8 cellular contexts compared by ENCODE assay signal in genomic region chr7:974820-975681, GRCh38. TPM values are rescaled to one million over a fixed set of nuclear protein-coding genes. Genes with fewer than 3 reads are reported as not detected.
A peak's percentile ranks its signal among the peaks of the same experiment; 100 is the strongest.
DNase-seq lines count a peak whose midpoint lies in the region; TF ChIP-seq lines count a peak whose summit lies in the region.

COX19 (minus strand) TSS chr7:975549; CDS start chr7:975509, 40 bp downstream.

- H3K4me1 ChIP-seq in OCI-LY1 (ENCODE audit: insufficient read depth, low read length, severe bottlenecking) = peaks cover 8% of the 10 kb centered on the region

- DNase-seq in CMK (ENCODE audit: low read depth) = peak; percentile 67
- peak; percentile 97 for DNase-seq in GM20000 (ENCODE audit: low spot score)
- DNase-seq in HT-29 (ENCODE audit: low spot score) = peak; percentile 84
- peak; percentile 69 for DNase-seq in activated CD8-positive, alpha-beta memory T cell treated with anti-CD3 and anti-CD28 coated beads, Interleukin-2, amount 50 U/mL, for 24 hours (ENCODE audit: extremely low read depth)
- peak; percentile 96 for DNase-seq in endothelial cell (ENCODE audit: low spot score)
- peak; percentile 83 for DNase-seq in midbrain (lab: John Stamatoyannopoulos, UW)
- DNase-seq in stimulated activated CD8-positive, alpha-beta memory T cell treated with anti-CD3 and anti-CD28 coated beads, Interleukin-15, amount 100 ng/mL, for 4 hours (ENCODE audit: low read depth in 2 of 2) = peak; percentile 77 to 83

- H3K27ac Mint-ChIP-seq in endothelial cell (ENCODE audit: unreplicated experiment) = peak within 1 kb of the TSS; percentile 92

- H3K36me3 ChIP-seq in OCI-LY1 (ENCODE audit: insufficient read depth, low read length) = peaks cover 29% of the 10 kb centered on the region

- peak within 1 kb of the TSS; percentile 93 for H3K9ac ChIP-seq in OCI-LY1 (ENCODE audit: low read length)

- H3K9me3 Mint-ChIP-seq in endothelial cell (ENCODE audit: unreplicated experiment) = no peaks in the 10 kb centered on the region

- peaks cover 7% of the 10 kb centered on the region for H3K27me3 Mint-ChIP-seq in endothelial cell (ENCODE audit: unreplicated experiment)

- peaks cover 4% of the 10 kb centered on the region; the same call in 1 of the 2 replicates for H3K27me3 ChIP-seq in OCI-LY1 (ENCODE audit: insufficient read depth, low read length)

- H3K79me2 ChIP-seq in OCI-LY1 (ENCODE audit: insufficient read depth, low read length) = peaks cover 10% of the 10 kb centered on the region

- H2AFZ ChIP-seq in OCI-LY1 (ENCODE audit: low read length) = no peak within 1 kb of the TSS

- no peak within 1 kb of the TSS for H3K27ac ChIP-seq in OCI-LY1 (ENCODE audit: low read depth, low read length, poor library complexity, severe bottlenecking)

- H3F3A ChIP-seq in OCI-LY1 (ENCODE audit: insufficient read depth, low read length) = no peaks in the 10 kb centered on the region

- peak within 1 kb of the TSS; percentile 94 for H3K4me2 ChIP-seq in OCI-LY1 (ENCODE audit: low read length)

- H3K36me3 Mint-ChIP-seq in endothelial cell (ENCODE audit: low read depth, unreplicated experiment) = peaks cover 5% of the 10 kb centered on the region

- H3K4me3 ChIP-seq in OCI-LY1 (ENCODE audit: low read depth, low read length, poor library complexity, severe bottlenecking) = peak within 1 kb of the TSS; percentile 90

- peaks cover 8% of the 10 kb centered on the region for H3K4me1 Mint-ChIP-seq in endothelial cell (ENCODE audit: unreplicated experiment)

- H3K4me3 Mint-ChIP-seq in endothelial cell (ENCODE audit: unreplicated experiment) = peak within 1 kb of the TSS; percentile 96

- no peak for TF ChIP-seq CTCF in GM20000 (IDR thresholded peaks at IDR 0.05; ENCODE audit: extremely low read depth, missing control alignments)
- TF ChIP-seq CTCF in OCI-LY1 (IDR thresholded peaks at IDR 0.05; ENCODE audit: low read length) = no peak
- no peak for TF ChIP-seq CTCF in endothelial cell (IDR thresholded peaks at IDR 0.05; ENCODE audit: unreplicated experiment)

- H4K20me1 ChIP-seq in OCI-LY1 (ENCODE audit: insufficient read depth, low read length) = no peaks in the 10 kb centered on the region; the same call in 1 of the 2 replicates

- no peaks in the 10 kb centered on the region for H3K9me2 ChIP-seq in OCI-LY1 (ENCODE audit: low read depth, low read length)

- H3K9me3 ChIP-seq in OCI-LY1 (ENCODE audit: low read length) = no peaks in the 10 kb centered on the region

RNA-seq across cellular contexts. Expression of gene COX19, which starts in this region (rescaled TPM):
- 15.2 and 21.6 TPM in 2 replicates for total RNA-seq in HT-29 (2014; rRNA removed; shearing (Covaris generic))
- 10.2 TPM for total RNA-seq in endothelial cell (ENCODE audit: unreplicated experiment)
